ENCODE assay signal across 9 cellular contexts in genomic region chr5:137497396-137498290, GRCh38. TPM values are rescaled to one million over a fixed set of nuclear protein-coding genes. Genes with fewer than 3 reads are reported as not detected.
A peak's percentile ranks its signal among the peaks of the same experiment; 100 is the strongest.
DNase-seq lines count a peak whose midpoint lies in the region; ATAC-seq and TF ChIP-seq lines count a peak whose summit lies in the region.
"Had no signal": no experiment of that assay in that cellular context is flagged by ENCODE, and none has a peak within 500 bp of the region (broad histone marks: within the 10 kb centered on the region; RNA-seq: fewer than 3 reads in every experiment).

No MANE protein-coding gene starts in this region.

- no peaks in the 10 kb centered on the region for H3K9me3 ChIP-seq in prostate gland

- H3K4me1 ChIP-seq in prostate gland (replicated peaks): no peaks in the 10 kb centered on the region

- no peaks in the 10 kb centered on the region for H3K27me3 ChIP-seq in prostate gland (replicated peaks; ENCODE audit: insufficient read depth)

- no peak for TF ChIP-seq POLR2A in prostate gland (IDR thresholded peaks at IDR 0.05)

- DNase-seq in DMS79 (lab: John Stamatoyannopoulos, UW): peak; percentile 9
- DNase-seq in NCI-H526 (lab: John Stamatoyannopoulos, UW): peak; percentile 64 to 72
- no peak for DNase-seq in fibroblast of mammary gland (ENCODE audit: low read depth)
- peak; percentile 9 for DNase-seq in prostate gland (ENCODE audit: low spot score)
- DNase-seq in NAMALWA (ENCODE audit: low spot score): no peak
- DNase-seq in NOMO-1 treated with dmso at 0.1 percent for 144 hours (lab: John Stamatoyannopoulos, UW; ENCODE audit: unreplicated experiment): no peak

- intact Hi-C loops in prostate gland (cut with DNase I): no loop called here

- TF ChIP-seq CTCF in fibroblast of mammary gland (conservative IDR thresholded peaks at IDR 0.05; ENCODE audit: control insufficient read depth, insufficient read depth, low read depth, low read length) (no peak), prostate gland (IDR thresholded peaks at IDR 0.05) (peak in 1 of 4 experiments; percentile 11)

- no peaks in the 10 kb centered on the region for H3K36me3 ChIP-seq in prostate gland

- ATAC-seq in GM21381 (IDR thresholded peaks at IDR 0.05; ENCODE audit: unreplicated experiment): no peak
- ATAC-seq in GM21528 (IDR thresholded peaks at IDR 0.05; ENCODE audit: low FRiP score, unreplicated experiment): no peak
- ATAC-seq: K562 had no signal

- WGBS in prostate gland: 65% methylated on average over 22 of the region's 22 CpGs

- H3K27ac ChIP-seq in prostate gland: peak overlapping the region in 1 of 2 donors; percentile 65

- H3K4me3 ChIP-seq in fibroblast of mammary gland (ENCODE audit: control insufficient read depth, low read depth, low read length) (peak overlapping the region; percentile 58), prostate gland (peak overlapping the region; percentile 42 to 63)
- H3K4me3 ChIP-seq: K562 had no signal

RNA-seq across cellular contexts. Expression of gene SPOCK1, which starts 1.5 kb away (rescaled TPM):
- 10 to 100 TPM; 89.4 to 92.9 TPM for total RNA-seq in prostate gland

Comparison
In these comparisons a context has a peak if more than half of its experiments do, and no peak if none do; other contexts are left out.
1. DNase-seq: peak in DMS79 (single experiment), NCI-H526 (2 of 2) and prostate gland (single experiment); none in fibroblast of mammary gland (single experiment), NAMALWA (single experiment) and NOMO-1 treated with dmso at 0.1 percent for 144 hours (single experiment).